8 cellular contexts compared by ENCODE assay signal in genomic region chr5:140043508-140043872, GRCh38. TPM values are rescaled to one million over a fixed set of nuclear protein-coding genes. Genes with fewer than 3 reads are reported as not detected.
DNase-seq lines count a peak whose midpoint lies in the region; ATAC-seq, FAIRE-seq and TF ChIP-seq lines count a peak whose summit lies in the region.

No MANE protein-coding gene starts in this region.

- peak overlapping the region in 1 of 2 experiments; percentile 58; a peak in 1 of 4 replicates for H3K9ac ChIP-seq in K562 (ENCODE audit: insufficient read depth in 1 of 2, low read depth in 2 of 2, low read length in 2 of 2)
- no peak overlapping the region for H3K9ac ChIP-seq in keratinocyte (ENCODE audit: control insufficient read depth, extremely low read depth, insufficient read depth, low read length)
- peak overlapping the region in 1 of 2 donors; percentile 43 for H3K9ac ChIP-seq in stomach smooth muscle (ENCODE audit: low read length in 2 of 2)

- H3K27ac ChIP-seq in K562 (ENCODE audit: extremely low read depth, low read depth, low read length) (no peak overlapping the region), keratinocyte (ENCODE audit: control insufficient read depth, insufficient read depth, low read length) (no peak overlapping the region), stomach smooth muscle (ENCODE audit: low read length) (no peak overlapping the region)

- no peak for FAIRE-seq in K562 (lab: Jason Lieb, UNC)
- no peak for FAIRE-seq in keratinocyte (lab: Jason Lieb, UNC)
- FAIRE-seq in RCC 7860 (lab: Jason Lieb, UNC) = no peak

- H3K4me2 ChIP-seq in K562 (ENCODE audit: insufficient read depth, low read length) (no peak overlapping the region), keratinocyte (ENCODE audit: control insufficient read depth, extremely low read depth, insufficient read depth, low read depth, low read length) (peak overlapping the region; percentile 89)

- dilution Hi-C loops in keratinocyte (cut with MboI; ENCODE audit: extremely low pct_ligation_motif_present, low sequenced_read_pairs) = no loop called here

- ATAC-seq in GM21390 (IDR thresholded peaks at IDR 0.05; ENCODE audit: unreplicated experiment) (peak; percentile 8), K562 (peak; percentile 37; the same call in 2 of the 3 replicates)

- DNase-seq in Calu3 (peak; percentile 39), NCI-H2227 treated with DMSO at 0.1 percent for 48 hours (lab: John Stamatoyannopoulos, UW) (peak; percentile 35), K562 (ENCODE audit: extremely low read depth in 1 of 4, low spot score in 3 of 4) (peak in 3 of 4 experiments; percentile 15 to 20 (median 17)), keratinocyte (ENCODE audit: low read depth, low spot score) (no peak), cortex of kidney (lab: John Stamatoyannopoulos, UW) (no peak), RCC 7860 (ENCODE audit: low spot score) (no peak)

- no peaks in the 10 kb centered on the region for H3K9me3 Mint-ChIP-seq in Calu3 (ENCODE audit: low read depth, unreplicated experiment)

- H3K79me2 ChIP-seq in K562 (ENCODE audit: control insufficient read depth, insufficient read depth, low read length) (no peaks in the 10 kb centered on the region), keratinocyte (ENCODE audit: control insufficient read depth, insufficient read depth, low read length) (no peaks in the 10 kb centered on the region)

- no peak overlapping the region for H3K27ac Mint-ChIP-seq in Calu3 (ENCODE audit: unreplicated experiment)

- BruUV-seq in Calu3 (replicated peaks; lab: Mats Ljungman, UMichigan) = no TSS peak
- BruUV-seq in K562 (replicated peaks; lab: Mats Ljungman, UMichigan) = no TSS peak

- TF ChIP-seq RAD21 in K562 (CRISPR knock-in tag; conservative IDR thresholded peaks at IDR 0.05 in 1 of 2, IDR thresholded peaks at IDR 0.05 in 1 of 2) = no peak

- H2AFZ ChIP-seq in K562 (ENCODE audit: low read depth, low read length) = no peak overlapping the region
- H2AFZ ChIP-seq in keratinocyte (ENCODE audit: control insufficient read depth, low read length) = peak overlapping the region; percentile 53

- H3K4me1 ChIP-seq in K562 (replicated peaks in 1 of 2; ENCODE audit: control insufficient read depth in 2 of 2, insufficient read depth in 2 of 2, low read length in 2 of 2) = peaks cover 0 to 19% of the 10 kb centered on the region in 2 experiments; a peak in 2 of 5 replicates
- H3K4me1 ChIP-seq in keratinocyte (ENCODE audit: control insufficient read depth, extremely low read depth, insufficient read depth, low read length) = peaks cover 14% of the 10 kb centered on the region
- peaks cover 16% of the 10 kb centered on the region for H3K4me1 ChIP-seq in stomach smooth muscle (ENCODE audit: control insufficient read depth, insufficient read depth, low read length)

- 2% methylated on average over 12 of the region's 12 CpGs for WGBS in K562 (ENCODE audit: insufficient coverage, low coverage, missing lambda C conversion rate)

- H3K4me1 Mint-ChIP-seq in Calu3 (ENCODE audit: low read depth, unreplicated experiment) = peaks cover 28% of the 10 kb centered on the region

- in situ Hi-C loops in K562 (cut with MboI) = no loop called here

- H3K27me3 Mint-ChIP-seq in Calu3 (ENCODE audit: unreplicated experiment) = peaks cover 30% of the 10 kb centered on the region

- H3K4me3 Mint-ChIP-seq in Calu3 (ENCODE audit: low read depth, unreplicated experiment) = peak overlapping the region; percentile 83

- no peaks in the 10 kb centered on the region for H3K9me3 ChIP-seq in K562 (replicated peaks; ENCODE audit: control insufficient read depth, insufficient read depth, low read depth, low read length)
- no peaks in the 10 kb centered on the region for H3K9me3 ChIP-seq in keratinocyte (ENCODE audit: control insufficient read depth, low read depth, low read length)
- H3K9me3 ChIP-seq in stomach smooth muscle (ENCODE audit: control insufficient read depth in 2 of 2, low read length in 2 of 2) = no peaks in the 10 kb centered on the region

- TF ChIP-seq CTCF in Calu3 (IDR thresholded peaks at IDR 0.05; ENCODE audit: unreplicated experiment) (no peak), K562 (IDR thresholded peaks at IDR 0.05 in 2 of 3, conservative IDR thresholded peaks at IDR 0.05 in 1 of 3; ENCODE audit: insufficient read depth in 2 of 3, low read depth in 1 of 3, low read length in 3 of 3) (no peak), keratinocyte (optimal IDR thresholded peaks at IDR 0.05 in 1 of 3, IDR thresholded peaks at IDR 0.05 in 1 of 3, conservative IDR thresholded peaks at IDR 0.05 in 1 of 3; ENCODE audit: extremely low read depth in 1 of 3, insufficient read depth in 2 of 3, low read length in 3 of 3) (peak in 1 of 3 experiments; percentile 14)

- H3K36me3 ChIP-seq in K562 (ENCODE audit: control insufficient read depth, insufficient read depth, low read length) (no peaks in the 10 kb centered on the region), keratinocyte (ENCODE audit: control insufficient read depth in 2 of 2, extremely low read depth in 1 of 2, insufficient read depth in 2 of 2, low read length in 2 of 2) (no peaks in the 10 kb centered on the region), stomach smooth muscle (ENCODE audit: control insufficient read depth in 2 of 2, insufficient read depth in 2 of 2, low read length in 2 of 2) (no peaks in the 10 kb centered on the region)

- H3K4me3 ChIP-seq in K562 (no peak overlapping the region), keratinocyte (ENCODE audit: control insufficient read depth in 2 of 3, extremely low read depth in 1 of 3, insufficient read depth in 2 of 3, low read depth in 1 of 3, low read length in 3 of 3) (peak overlapping the region; percentile 44 to 70 (median 59)), stomach smooth muscle (ENCODE audit: low read length in 2 of 2) (peak overlapping the region; percentile 64 to 81)

- no peaks in the 10 kb centered on the region for H3K9me1 ChIP-seq in K562 (ENCODE audit: control insufficient read depth, insufficient read depth, low read length)
- H3K9me1 ChIP-seq in keratinocyte (ENCODE audit: control insufficient read depth, extremely low read depth, insufficient read depth, low read length) = no peaks in the 10 kb centered on the region

- no peak for TF ChIP-seq POLR2A in K562 (conservative IDR thresholded peaks at IDR 0.05)

- CTCF ChIA-PET in Calu3 (lab: Charles Lee) (interaction anchor here (0.7 to 2.7 kb wide), 2 partner anchors 75 to 293 kb away, joined by 6 to 10 read pairs; no protein-coding TSS in a partner anchor), K562 (lab: Yijun Ruan, JAX; ENCODE audit: low intra/inter-chr PET ratio) (no interaction called here)

- no peak for TF ChIP-seq EP300 in K562 (IDR thresholded peaks at IDR 0.05; ENCODE audit: low read length)

- intact Hi-C loops in Calu3 (cut with micrococcal nuclease; ENCODE audit: unreplicated experiment) = loop anchor here (5.0 kb wide), 1 partner anchor 71 kb away; no protein-coding TSS in a partner anchor
- intact Hi-C loops in K562 (cut with micrococcal nuclease) = no loop called here

- H3K36me3 Mint-ChIP-seq in Calu3 (ENCODE audit: insufficient read depth, unreplicated experiment) = peaks cover 22% of the 10 kb centered on the region

- H4K20me1 ChIP-seq in K562 (replicated peaks; ENCODE audit: control insufficient read depth, insufficient read depth, low read length) (no peaks in the 10 kb centered on the region), keratinocyte (ENCODE audit: control insufficient read depth, extremely low read depth, insufficient read depth, low read length) (no peaks in the 10 kb centered on the region)

- H3K27me3 ChIP-seq in K562 (ENCODE audit: control insufficient read depth in 2 of 2, insufficient read depth in 2 of 2, low read length in 2 of 2) = peaks cover 36% of the 10 kb centered on the region in 2 experiments
- H3K27me3 ChIP-seq in keratinocyte (ENCODE audit: control insufficient read depth, extremely low read depth, insufficient read depth, low read length) = peaks cover 18% of the 10 kb centered on the region
- H3K27me3 ChIP-seq in stomach smooth muscle (ENCODE audit: control insufficient read depth in 1 of 2, insufficient read depth in 2 of 2, low read length in 2 of 2) = no peaks in the 10 kb centered on the region

- POLR2A ChIA-PET in K562 (lab: Yijun Ruan, JAX) = interaction anchor here (0.6 kb wide), 1 partner anchor 36 kb away, joined by 4 read pairs; no protein-coding TSS in a partner anchor

TF ChIP-seq in K562, 482 proteins besides CTCF, POLR2A, EP300 and RAD21 (continues in another document):
- TF ChIP-seq RBM15 (IDR thresholded peaks at IDR 0.05; ENCODE audit: insufficient read depth, low read length) = no peak
- TF ChIP-seq BDP1 (IDR thresholded peaks at IDR 0.05; ENCODE audit: insufficient read depth, insufficient read length) = no peak
- TF ChIP-seq MBD2 (IDR thresholded peaks at IDR 0.05; ENCODE audit: borderline replicate concordance, low read depth) = no peak
- TF ChIP-seq TCF7L2 (IDR thresholded peaks at IDR 0.05; ENCODE audit: low read depth, low read length) = no peak

RNA-seq across cellular contexts. Expression of gene NRG2, which starts 0.4 kb away (rescaled TPM):
- 1.4 and 3.1 TPM in 2 replicates for total RNA-seq in Calu3 (2022)
- total RNA-seq in K562 (2011; cell fraction: chromatin; rRNA removed; ENCODE audit: low replicate concordance) = not detected in 2 replicates
- total RNA-seq in K562 (2011; cell fraction: nucleolus; rRNA removed) = not detected in 2 replicates
- total RNA-seq in K562 (2011; cell fraction: nucleoplasm; rRNA removed) = not detected in 2 replicates
- not detected in 2 replicates for total RNA-seq in K562 (2014; rRNA removed)
- not detected in 2 replicates for total RNA-seq in K562 (2014; rRNA removed; fragmentation: Illumina TruSeq; extraction: Trizol)
- not detected in 2 replicates for total RNA-seq in K562 (2015; rRNA removed; fragmentation: Illumina TruSeq; extraction: Trizol)
- total RNA-seq in K562 (2021) = 0.07 TPM in 1 of 2 replicates, not detected in the other
- not detected in 2 replicates for polyA plus RNA-seq in K562 (2011; rRNA removed)
- 0.09 and 0.13 TPM in 2 replicates for polyA plus RNA-seq in K562 (2011; cell fraction: cytosol; rRNA removed)
- polyA plus RNA-seq in K562 (2011; cell fraction: nucleus; rRNA removed) = not detected in 2 replicates
- polyA plus RNA-seq in K562 (2012) = 0.10 and 0.29 TPM in 2 replicates
- polyA plus RNA-seq in K562 (2014; fragmentation: Illumina TruSeq; extraction: Trizol) = not detected in 2 replicates
- polyA plus RNA-seq in K562 (2014; fragmentation: Nextera tagmentation; extraction: Ambion mirVana) = not detected
- not detected in 2 replicates for polyA plus RNA-seq in K562 (2014; rRNA removed)
- polyA minus RNA-seq in K562 (2011; rRNA and poly(A)+ RNA removed) = not detected in 2 replicates
- not detected in 2 replicates for polyA minus RNA-seq in K562 (2011; cell fraction: cytosol; rRNA and poly(A)+ RNA removed)
- polyA minus RNA-seq in K562 (2011; cell fraction: nucleus; rRNA and poly(A)+ RNA removed) = not detected in 2 replicates
- polyA plus RNA-seq in keratinocyte = 0.12 to 0.21 TPM (median 0.13 TPM) in 3 replicates
- polyA plus RNA-seq in keratinocyte (2011; ENCODE audit: low read depth) = not detected
- 0.13 and 0.40 TPM in 2 replicates for polyA plus RNA-seq in keratinocyte (2011; cell fraction: cytosol; rRNA removed)
- 0.22 and 0.40 TPM in 2 replicates for polyA plus RNA-seq in keratinocyte (2011; cell fraction: nucleus; rRNA removed)
- 0.22 and 0.27 TPM in 2 replicates for polyA plus RNA-seq in keratinocyte (2012; ENCODE audit: low replicate concordance)
- polyA minus RNA-seq in keratinocyte = 0.26 TPM in 1 of 3 replicates, not detected in the others
- polyA minus RNA-seq in keratinocyte (2011; cell fraction: cytosol; rRNA and poly(A)+ RNA removed) = not detected
- polyA minus RNA-seq in keratinocyte (2011; cell fraction: nucleus; rRNA and poly(A)+ RNA removed) = 0.47 TPM in 1 of 2 replicates, not detected in the other

Comparison
In these comparisons a context has a peak if more than half of its experiments do, and no peak if none do; other contexts are left out.
1. DNase-seq: peak in Calu3 (single experiment), NCI-H2227 treated with DMSO at 0.1 percent for 48 hours (single experiment) and K562 (3 of 4); none in keratinocyte (single experiment), cortex of kidney (single experiment) and RCC 7860 (single experiment).